15 cellular contexts compared by ENCODE assay signal in the genomic region with DNA sequence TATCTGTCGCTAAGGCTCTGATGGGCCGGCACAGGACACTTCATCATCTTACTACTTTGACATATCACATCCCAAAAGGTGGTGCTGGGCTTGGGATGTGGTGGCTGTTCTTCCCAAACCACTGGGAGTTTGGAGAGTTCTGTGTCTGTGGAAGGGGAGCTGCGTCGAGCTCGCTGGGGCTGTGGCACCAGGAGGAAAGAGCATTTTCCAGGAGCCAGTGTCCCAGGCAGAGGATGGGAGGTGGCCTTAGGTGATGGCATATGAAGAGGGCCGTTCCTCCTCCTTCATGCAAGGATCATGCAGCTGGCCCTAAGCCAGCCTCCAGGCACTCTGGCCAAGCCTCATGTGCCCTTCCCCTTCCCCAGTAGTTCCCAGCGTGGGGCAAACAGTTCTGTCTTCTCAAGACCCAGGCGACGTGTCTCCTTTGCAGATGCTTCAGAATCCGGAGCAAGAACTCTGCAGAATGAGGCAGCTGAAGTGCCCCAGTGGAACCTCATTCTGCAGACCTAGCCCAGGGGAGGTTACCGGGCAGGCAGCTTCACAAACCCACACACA.
DNase-seq lines count a peak whose midpoint lies in the region; ATAC-seq and TF ChIP-seq lines count a peak whose summit lies in the region.
"Had no signal": no experiment of that assay in that cellular context is flagged by ENCODE, and none has a peak within 500 bp of the region (broad histone marks: within the 10 kb centered on the region; RNA-seq: fewer than 3 reads in every experiment).

No MANE protein-coding gene starts in this region.

- H3K4me3 ChIP-seq in Karpas-422 (ENCODE audit: low read length) (peak overlapping the region; percentile 66), upper lobe of right lung (no peak overlapping the region), endodermal cell (ENCODE audit: low read length) (no peak overlapping the region)
- H3K4me3 ChIP-seq: mucosa of descending colon had no signal

- H3K79me2 ChIP-seq in Karpas-422 (ENCODE audit: low read length), result no peaks in the 10 kb centered on the region

- no peaks in the 10 kb centered on the region for H4K20me1 ChIP-seq in Karpas-422 (ENCODE audit: insufficient read depth, low read depth, low read length)

- no peaks in the 10 kb centered on the region for H3K9me3 ChIP-seq in Karpas-422 (ENCODE audit: low read length)
- H3K9me3 ChIP-seq in upper lobe of right lung, result no peaks in the 10 kb centered on the region
- no peaks in the 10 kb centered on the region for H3K9me3 ChIP-seq in endodermal cell (ENCODE audit: control insufficient read depth, low read length)
- H3K9me3 ChIP-seq: Caco-2, mucosa of descending colon had no signal

- H3K27me3 ChIP-seq in Karpas-422 (ENCODE audit: low read length), result no peaks in the 10 kb centered on the region
- no peaks in the 10 kb centered on the region for H3K27me3 ChIP-seq in upper lobe of right lung
- no peaks in the 10 kb centered on the region for H3K27me3 ChIP-seq in endodermal cell (ENCODE audit: control insufficient read depth, insufficient read depth, low read length, poor library complexity, severe bottlenecking)

- no peaks in the 10 kb centered on the region for H3K9me3 Mint-ChIP-seq in activated naive CD8-positive, alpha-beta T cell (ENCODE audit: low read depth)
- H3K9me3 Mint-ChIP-seq in activated naive CD8-positive, alpha-beta T cell treated with anti-CD3 and anti-CD28 coated beads, Interleukin-2, amount 50 U/mL, for 24 hours, result no peaks in the 10 kb centered on the region
- H3K9me3 Mint-ChIP-seq in immature natural killer cell, result no peaks in the 10 kb centered on the region
- H3K9me3 Mint-ChIP-seq in endodermal cell, result no peaks in the 10 kb centered on the region
- H3K9me3 Mint-ChIP-seq: activated T-cell treated with anti-CD3 and anti-CD28 coated beads, Interleukin-2, amount 50 U/mL, for 72 hours had no signal

- TF ChIP-seq CTCF in upper lobe of right lung (IDR thresholded peaks at IDR 0.05) (no peak), endodermal cell (conservative IDR thresholded peaks at IDR 0.05) (no peak)

- no peak overlapping the region for H3K27ac Mint-ChIP-seq in activated naive CD8-positive, alpha-beta T cell
- no peak overlapping the region for H3K27ac Mint-ChIP-seq in activated naive CD8-positive, alpha-beta T cell treated with anti-CD3 and anti-CD28 coated beads, Interleukin-2, amount 50 U/mL, for 24 hours
- peak overlapping the region; percentile 81 to 92 (median 88) for H3K27ac Mint-ChIP-seq in immature natural killer cell
- H3K27ac Mint-ChIP-seq in endodermal cell, result no peak overlapping the region

- H3K27ac ChIP-seq in Karpas-422 (ENCODE audit: low read length), result peak overlapping the region; percentile 92
- H3K27ac ChIP-seq in upper lobe of right lung, result no peak overlapping the region
- no peak overlapping the region for H3K27ac ChIP-seq in endodermal cell (ENCODE audit: low read depth, low read length)

- no peak for DNase-seq in activated naive CD8-positive, alpha-beta T cell treated with anti-CD3 and anti-CD28 coated beads, Interleukin-2, amount 50 U/mL, for 24 hours
- DNase-seq in Karpas-422, result no peak
- DNase-seq in immature natural killer cell, result no peak
- peak; percentile 45 for DNase-seq in upper lobe of right lung
- no peak for DNase-seq in HPDE6-E6E7 (ENCODE audit: extremely low spot score)
- DNase-seq in endodermal cell, result no peak
- DNase-seq: activated T-cell treated with anti-CD3 and anti-CD28 coated beads, Interleukin-2, amount 50 U/mL, for 72 hours; Caco-2; cortex of kidney; GDM1; kidney glomerular epithelial cell; NCI-H774 had no signal

- no peaks in the 10 kb centered on the region for H3K27me3 Mint-ChIP-seq in activated naive CD8-positive, alpha-beta T cell
- H3K27me3 Mint-ChIP-seq in activated naive CD8-positive, alpha-beta T cell treated with anti-CD3 and anti-CD28 coated beads, Interleukin-2, amount 50 U/mL, for 24 hours, result peaks cover 2% of the 10 kb centered on the region
- peaks cover 2 to 6% (median 2%) of the 10 kb centered on the region in 3 donors for H3K27me3 Mint-ChIP-seq in immature natural killer cell (ENCODE audit: low read depth in 3 of 3)
- H3K27me3 Mint-ChIP-seq in endodermal cell (ENCODE audit: insufficient read depth), result peaks cover 5% of the 10 kb centered on the region

- no peak for ATAC-seq in activated naive CD8-positive, alpha-beta T cell treated with anti-CD3 and anti-CD28 coated beads, Interleukin-2, amount 50 U/mL, for 24 hours
- ATAC-seq in upper lobe of right lung (no peak), GM21529 (IDR thresholded peaks at IDR 0.05; ENCODE audit: unreplicated experiment) (no peak)

- WGBS in endodermal cell (ENCODE audit: insufficient coverage in 1 of 2, insufficient read length in 1 of 2), 2 experiments, result 87 to 97% methylated on average over 8 to 11 of the region's 11 CpGs

- H3K9me2 ChIP-seq in Karpas-422 (replicated peaks; ENCODE audit: insufficient read depth, low read length), result no peaks in the 10 kb centered on the region

- peaks cover 45% of the 10 kb centered on the region for H3K4me1 Mint-ChIP-seq in activated naive CD8-positive, alpha-beta T cell (ENCODE audit: low read depth)
- H3K4me1 Mint-ChIP-seq in activated naive CD8-positive, alpha-beta T cell treated with anti-CD3 and anti-CD28 coated beads, Interleukin-2, amount 50 U/mL, for 24 hours, result peaks cover 43% of the 10 kb centered on the region
- H3K4me1 Mint-ChIP-seq in immature natural killer cell, result peaks cover 85 to 91% of the 10 kb centered on the region in 2 donors
- no peaks in the 10 kb centered on the region for H3K4me1 Mint-ChIP-seq in endodermal cell

- H3K9ac ChIP-seq in Karpas-422 (ENCODE audit: low read length), result peak overlapping the region; percentile 72
- no peak overlapping the region for H3K9ac ChIP-seq in endodermal cell (ENCODE audit: extremely low read depth, low read length, poor library complexity, severe bottlenecking)

- peak overlapping the region; percentile 89 for H3K4me2 ChIP-seq in Karpas-422 (ENCODE audit: low read depth, low read length, poor library complexity, severe bottlenecking)

- peaks cover 39% of the 10 kb centered on the region for H3K4me1 ChIP-seq in Karpas-422 (ENCODE audit: low read length)
- H3K4me1 ChIP-seq in upper lobe of right lung, result peaks cover 4% of the 10 kb centered on the region
- no peaks in the 10 kb centered on the region for H3K4me1 ChIP-seq in endodermal cell (ENCODE audit: control insufficient read depth, insufficient read depth, low read length)
- H3K4me1 ChIP-seq: Caco-2 had no signal

- intact Hi-C loops in upper lobe of right lung (cut with DNase I), result no loop called here

- no peaks in the 10 kb centered on the region for H3K36me3 Mint-ChIP-seq in activated naive CD8-positive, alpha-beta T cell
- no peaks in the 10 kb centered on the region for H3K36me3 Mint-ChIP-seq in activated naive CD8-positive, alpha-beta T cell treated with anti-CD3 and anti-CD28 coated beads, Interleukin-2, amount 50 U/mL, for 24 hours (ENCODE audit: low read depth)
- H3K36me3 Mint-ChIP-seq in immature natural killer cell (peaks cover 0 to 4% (median 0%) of the 10 kb centered on the region in 3 donors), endodermal cell (ENCODE audit: low read depth) (no peaks in the 10 kb centered on the region)

- no peak overlapping the region for H2AFZ ChIP-seq in Karpas-422 (ENCODE audit: low read length)

- H3K36me3 ChIP-seq in Karpas-422 (ENCODE audit: insufficient read depth, low read length), result no peaks in the 10 kb centered on the region
- H3K36me3 ChIP-seq in upper lobe of right lung, result no peaks in the 10 kb centered on the region
- no peaks in the 10 kb centered on the region for H3K36me3 ChIP-seq in endodermal cell (ENCODE audit: control insufficient read depth, insufficient read depth, low read length)

- peak overlapping the region; percentile 53 for H3K4me3 Mint-ChIP-seq in activated naive CD8-positive, alpha-beta T cell
- H3K4me3 Mint-ChIP-seq in activated naive CD8-positive, alpha-beta T cell treated with anti-CD3 and anti-CD28 coated beads, Interleukin-2, amount 50 U/mL, for 24 hours, result no peak overlapping the region
- H3K4me3 Mint-ChIP-seq in immature natural killer cell, result peak overlapping the region; percentile 67 to 80 (median 75)
- H3K4me3 Mint-ChIP-seq in endodermal cell, result no peak overlapping the region

Comparison
In these comparisons a context has a peak if more than half of its experiments do, and no peak if none do; other contexts are left out.
1. H3K4me3 Mint-ChIP-seq: peak in activated naive CD8-positive, alpha-beta T cell (single experiment) and immature natural killer cell (5 of 5); none in activated naive CD8-positive, alpha-beta T cell treated with anti-CD3 and anti-CD28 coated beads, Interleukin-2, amount 50 U/mL, for 24 hours (single experiment) and endodermal cell (single experiment).
2. H3K27ac Mint-ChIP-seq: peak in immature natural killer cell (6 of 6); none in activated naive CD8-positive, alpha-beta T cell (single experiment), activated naive CD8-positive, alpha-beta T cell treated with anti-CD3 and anti-CD28 coated beads, Interleukin-2, amount 50 U/mL, for 24 hours (single experiment) and endodermal cell (single experiment).